21 cellular contexts compared by ENCODE assay signal in genomic region chr2:98543842-98544241, GRCh38.
"Had no signal": no experiment of that assay in that cellular context is flagged by ENCODE, and none has a peak within 500 bp of the region (broad histone marks: within the 10 kb centered on the region; RNA-seq: fewer than 3 reads in every experiment).

No MANE protein-coding gene starts in this region.

- H3K4me1 Mint-ChIP-seq: brain, WTC11 had no signal

- H3K4me1 ChIP-seq: gastroesophageal sphincter, psoas muscle, right lobe of liver, testis had no signal

- H3K27ac Mint-ChIP-seq: activated CD4-positive, alpha-beta T cell treated with anti-CD3 and anti-CD28 coated beads, Interleukin-2, amount 10 ng/mL, durations not matched to agents 7 days and 5 days; activated T-helper 2 cell treated with anti-CD3 and anti-CD28 coated beads, Interferon-gamma antibody, Interleukin-2, Interleukin-4, amounts not matched to agents 10 μg/mL and 5 μg/mL and 100 μg/mL, durations not matched to agents 14 hours and 24 hours and 36 hours; memory B cell; type B pancreatic cell; WTC11 had no signal

- DNase-seq: activated CD4-positive, alpha-beta T cell treated with anti-CD3 and anti-CD28 coated beads, Interleukin-2, amount 10 ng/mL, durations not matched to agents 7 days and 5 days; activated CD8-positive, alpha-beta memory T cell treated with anti-CD3 and anti-CD28 coated beads for 24 hours; activated CD8-positive, alpha-beta memory T cell treated with anti-CD3 and anti-CD28 coated beads, Interleukin-2, amount 50 U/mL, for 48 hours; activated naive CD4-positive, alpha-beta T cell treated with Interleukin-2 at 50 U/mL for 16 hours; cortex of kidney; heart right ventricle; immature natural killer cell; kidney glomerular epithelial cell; left ventricle myocardium superior; psoas muscle; right lobe of liver; small intestine; stimulated activated CD4-positive, alpha-beta T cell treated with anti-CD3 and anti-CD28 coated beads, Interleukin-4, amount 100 ng/mL, for 1 hour; testis had no signal

- H3K4me3 ChIP-seq: gastroesophageal sphincter, heart right ventricle, psoas muscle, right lobe of liver, testis had no signal

- H3K9me3 ChIP-seq: gastroesophageal sphincter, heart right ventricle, psoas muscle, right lobe of liver, testis had no signal

- H3K27ac ChIP-seq: gastroesophageal sphincter, heart right ventricle, psoas muscle, right lobe of liver, testis had no signal

- H3K27me3 ChIP-seq: gastroesophageal sphincter, heart right ventricle, right lobe of liver, testis had no signal

- ATAC-seq: esophagus mucosa, gastroesophageal sphincter, heart right ventricle, left ventricle myocardium superior, psoas muscle, right lobe of liver, WTC11 had no signal

- H3K4me3 Mint-ChIP-seq: activated CD4-positive, alpha-beta T cell treated with anti-CD3 and anti-CD28 coated beads, Interleukin-2, amount 10 ng/mL, durations not matched to agents 7 days and 5 days; brain; immature natural killer cell; memory B cell; type B pancreatic cell; WTC11 had no signal

- H3K9me3 Mint-ChIP-seq: activated CD4-positive, alpha-beta T cell treated with anti-CD3 and anti-CD28 coated beads, Interleukin-2, amount 10 ng/mL, durations not matched to agents 7 days and 5 days; activated T-helper 2 cell treated with anti-CD3 and anti-CD28 coated beads, Interferon-gamma antibody, Interleukin-2, Interleukin-4, amounts not matched to agents 10 μg/mL and 5 μg/mL and 100 μg/mL, durations not matched to agents 14 hours and 24 hours and 36 hours; brain; immature natural killer cell; memory B cell; type B pancreatic cell had no signal

- H3K27me3 Mint-ChIP-seq: activated CD4-positive, alpha-beta T cell treated with anti-CD3 and anti-CD28 coated beads, Interleukin-2, amount 10 ng/mL, durations not matched to agents 7 days and 5 days; brain; memory B cell; type B pancreatic cell had no signal
